ENCODE assay signal across 17 cellular contexts in the genomic region with DNA sequence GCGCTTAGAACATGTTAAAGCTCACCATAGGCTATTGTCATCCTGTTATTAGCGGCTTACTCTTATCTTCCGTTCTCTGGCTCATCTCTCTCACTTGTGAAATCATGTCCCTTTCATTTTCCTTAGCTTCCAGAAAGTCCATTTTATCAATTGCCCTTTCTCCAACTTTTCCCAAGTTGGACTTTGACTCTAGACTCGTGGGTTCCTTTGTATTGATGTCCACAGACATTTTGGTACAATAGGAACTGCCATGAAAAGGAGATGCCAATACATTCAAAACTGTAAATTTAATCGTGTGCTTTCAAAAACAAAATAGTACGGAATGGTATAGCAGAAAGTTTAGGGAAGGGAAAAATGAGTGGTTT. TPM values are rescaled to one million over a fixed set of nuclear protein-coding genes. Genes with fewer than 3 reads are reported as not detected.
DNase-seq lines count a peak whose midpoint lies in the region; ATAC-seq and TF ChIP-seq lines count a peak whose summit lies in the region.
"Had no signal": no experiment of that assay in that cellular context is flagged by ENCODE, and none has a peak within 500 bp of the region (broad histone marks: within the 10 kb centered on the region; RNA-seq: fewer than 3 reads in every experiment).

No MANE protein-coding gene starts in this region.

- peaks cover 28% of the 10 kb centered on the region for H3K4me1 ChIP-seq in adipocyte (ENCODE audit: control insufficient read depth, insufficient read depth, low read length)
- H3K4me1 ChIP-seq in liver (ENCODE audit: control insufficient read depth in 4 of 4, insufficient read depth in 4 of 4, low read length in 3 of 4) = peaks cover 0 to 11% (median 2%) of the 10 kb centered on the region in 4 donors
- no peaks in the 10 kb centered on the region for H3K4me1 ChIP-seq in sigmoid colon
- H3K4me1 ChIP-seq in foreskin keratinocyte = no peaks in the 10 kb centered on the region

- peak overlapping the region; percentile 26 for H3K27ac Mint-ChIP-seq in stimulated activated naive CD8-positive, alpha-beta T cell treated with anti-CD3 and anti-CD28 coated beads, Interleukin-15, Interleukin-2, amounts not matched to agents 100 ng/mL and 50 ng/mL, for 24 hours
- no peak overlapping the region for H3K27ac Mint-ChIP-seq in stimulated activated naive CD8-positive, alpha-beta T cell treated with anti-CD3 and anti-CD28 coated beads, Interleukin-15, amount 100 ng/mL, for 72 hours
- H3K27ac Mint-ChIP-seq in CD4-positive, alpha-beta T cell = no peak overlapping the region
- H3K27ac Mint-ChIP-seq: B cell; CD8-positive, alpha-beta T cell; H9 had no signal

- no peaks in the 10 kb centered on the region for H3K9me3 ChIP-seq in adipocyte (ENCODE audit: control insufficient read depth, low read length)
- no peaks in the 10 kb centered on the region for H3K9me3 ChIP-seq in liver (ENCODE audit: control insufficient read depth in 4 of 4, low read length in 3 of 4)
- H3K9me3 ChIP-seq in sigmoid colon = no peaks in the 10 kb centered on the region
- no peaks in the 10 kb centered on the region for H3K9me3 ChIP-seq in CD4-positive, alpha-beta T cell (ENCODE audit: control insufficient read depth, low read length)

- H3K4me3 ChIP-seq in adipocyte (ENCODE audit: low read length) (peak overlapping the region; percentile 31), liver (ENCODE audit: low read depth in 1 of 3, low read length in 3 of 3) (peak overlapping the region; percentile 16 to 29 (median 17)), sigmoid colon (no peak overlapping the region)

- H3K27me3 ChIP-seq in adipocyte (replicated peaks; ENCODE audit: control insufficient read depth, insufficient read depth, low read length) = no peaks in the 10 kb centered on the region
- no peaks in the 10 kb centered on the region for H3K27me3 ChIP-seq in liver (ENCODE audit: control insufficient read depth in 4 of 4, insufficient read depth in 4 of 4, low read length in 3 of 4)
- no peaks in the 10 kb centered on the region for H3K27me3 ChIP-seq in sigmoid colon
- no peaks in the 10 kb centered on the region for H3K27me3 ChIP-seq in CD4-positive, alpha-beta T cell (ENCODE audit: control insufficient read depth, insufficient read depth, low read length)
- no peaks in the 10 kb centered on the region for H3K27me3 ChIP-seq in foreskin keratinocyte

- H3K27ac ChIP-seq in liver (ENCODE audit: low read depth in 1 of 2, low read length in 2 of 2) (peak overlapping the region; percentile 88 to 95), sigmoid colon (peak overlapping the region in 3 of 4 donors; percentile 12 to 27 (median 22)), foreskin keratinocyte (no peak overlapping the region)
- no peak overlapping the region for H3K27ac ChIP-seq in CD4-positive, alpha-beta T cell (ENCODE audit: low read depth, low read length)

- peaks cover 23% of the 10 kb centered on the region for H3K4me1 Mint-ChIP-seq in stimulated activated naive CD8-positive, alpha-beta T cell treated with anti-CD3 and anti-CD28 coated beads, Interleukin-15, Interleukin-2, amounts not matched to agents 100 ng/mL and 50 ng/mL, for 24 hours (ENCODE audit: low read depth)
- H3K4me1 Mint-ChIP-seq in stimulated activated naive CD8-positive, alpha-beta T cell treated with anti-CD3 and anti-CD28 coated beads, Interleukin-15, amount 100 ng/mL, for 72 hours = peaks cover 19% of the 10 kb centered on the region
- H3K4me1 Mint-ChIP-seq in CD4-positive, alpha-beta T cell (ENCODE audit: low read depth) = no peaks in the 10 kb centered on the region
- H3K4me1 Mint-ChIP-seq: B cell, H9 had no signal

- 36% methylated on average over 6 of the region's 6 CpGs for WGBS in liver
- WGBS in sigmoid colon, 2 donors = 80 to 89% methylated on average over 6 of the region's 6 CpGs

- no peaks in the 10 kb centered on the region for H3K27me3 Mint-ChIP-seq in stimulated activated naive CD8-positive, alpha-beta T cell treated with anti-CD3 and anti-CD28 coated beads, Interleukin-15, Interleukin-2, amounts not matched to agents 100 ng/mL and 50 ng/mL, for 24 hours
- no peaks in the 10 kb centered on the region for H3K27me3 Mint-ChIP-seq in stimulated activated naive CD8-positive, alpha-beta T cell treated with anti-CD3 and anti-CD28 coated beads, Interleukin-15, amount 100 ng/mL, for 72 hours
- H3K27me3 Mint-ChIP-seq in CD4-positive, alpha-beta T cell = no peaks in the 10 kb centered on the region
- H3K27me3 Mint-ChIP-seq: B cell had no signal

- TF ChIP-seq CTCF in liver (IDR thresholded peaks at IDR 0.05; ENCODE audit: low read depth, low read length, missing input control) = no peak
- no peak for TF ChIP-seq CTCF in sigmoid colon (IDR thresholded peaks at IDR 0.05)
- no peak for TF ChIP-seq CTCF in CD4-positive, alpha-beta T cell (IDR thresholded peaks at IDR 0.05)
- TF ChIP-seq CTCF in foreskin keratinocyte (conservative IDR thresholded peaks at IDR 0.05) = no peak

- H3K4me3 Mint-ChIP-seq in stimulated activated naive CD8-positive, alpha-beta T cell treated with anti-CD3 and anti-CD28 coated beads, Interleukin-15, Interleukin-2, amounts not matched to agents 100 ng/mL and 50 ng/mL, for 24 hours = no peak overlapping the region
- H3K4me3 Mint-ChIP-seq in stimulated activated naive CD8-positive, alpha-beta T cell treated with anti-CD3 and anti-CD28 coated beads, Interleukin-15, amount 100 ng/mL, for 72 hours = no peak overlapping the region
- H3K4me3 Mint-ChIP-seq in CD4-positive, alpha-beta T cell = no peak overlapping the region
- H3K4me3 Mint-ChIP-seq: B cell; CD8-positive, alpha-beta T cell; H9 had no signal

- H3K36me3 Mint-ChIP-seq in stimulated activated naive CD8-positive, alpha-beta T cell treated with anti-CD3 and anti-CD28 coated beads, Interleukin-15, Interleukin-2, amounts not matched to agents 100 ng/mL and 50 ng/mL, for 24 hours (ENCODE audit: low read depth) = no peaks in the 10 kb centered on the region
- H3K36me3 Mint-ChIP-seq in CD4-positive, alpha-beta T cell (ENCODE audit: low read depth) = no peaks in the 10 kb centered on the region
- H3K36me3 Mint-ChIP-seq: CD8-positive, alpha-beta T cell had no signal

- ATAC-seq in stimulated activated naive CD8-positive, alpha-beta T cell treated with anti-CD3 and anti-CD28 coated beads, Interleukin-15, amount 100 ng/mL, for 72 hours = no peak
- ATAC-seq in CD4-positive, alpha-beta T cell (ENCODE audit: poor library complexity) = no peak
- ATAC-seq in foreskin keratinocyte = no peak
- ATAC-seq: CD8-positive, alpha-beta T cell had no signal

- intact Hi-C loops in sigmoid colon (cut with DNase I) = loop anchor here (10.0 kb wide), 2 partner anchors 233 to 417 kb away; no protein-coding TSS in a partner anchor
- intact Hi-C loops in CD4-positive, alpha-beta T cell (cut with DNase I, micrococcal nuclease) = loop anchor here in 1 of 2 experiments (10.0 kb wide), 1 partner anchor 467 kb away; the partner anchor contains the start of gene TMEM170B

- no peak for TF ChIP-seq EP300 in sigmoid colon (IDR thresholded peaks at IDR 0.05)

- POLR2A ChIA-PET in CD4-positive, alpha-beta T cell (lab: Charles Lee) = no interaction called here

- peak; percentile 42 to 64 for TF ChIP-seq RAD21 in liver (IDR thresholded peaks at IDR 0.05)

- TF ChIP-seq POLR2A in sigmoid colon (IDR thresholded peaks at IDR 0.05) = no peak

- no peaks in the 10 kb centered on the region for H3K9me3 Mint-ChIP-seq in stimulated activated naive CD8-positive, alpha-beta T cell treated with anti-CD3 and anti-CD28 coated beads, Interleukin-15, Interleukin-2, amounts not matched to agents 100 ng/mL and 50 ng/mL, for 24 hours
- H3K9me3 Mint-ChIP-seq in stimulated activated naive CD8-positive, alpha-beta T cell treated with anti-CD3 and anti-CD28 coated beads, Interleukin-15, amount 100 ng/mL, for 72 hours = peaks cover 5 to 9% of the 10 kb centered on the region in 2 donors
- no peaks in the 10 kb centered on the region for H3K9me3 Mint-ChIP-seq in CD4-positive, alpha-beta T cell
- H3K9me3 Mint-ChIP-seq: CD8-positive, alpha-beta T cell; H9 had no signal

- H3K36me3 ChIP-seq in adipocyte (ENCODE audit: control insufficient read depth, insufficient read depth, low read length, severe bottlenecking) = no peaks in the 10 kb centered on the region
- no peaks in the 10 kb centered on the region for H3K36me3 ChIP-seq in liver (ENCODE audit: control insufficient read depth in 4 of 4, insufficient read depth in 3 of 4, low read depth in 1 of 4, low read length in 3 of 4)
- H3K36me3 ChIP-seq in sigmoid colon = no peaks in the 10 kb centered on the region

- DNase-seq in stimulated activated naive CD8-positive, alpha-beta T cell treated with anti-CD3 and anti-CD28 coated beads, Interleukin-15, amount 100 ng/mL, for 72 hours = no peak
- no peak for DNase-seq in adipocyte (ENCODE audit: low read depth)
- DNase-seq in sigmoid colon = no peak
- DNase-seq in CD4-positive, alpha-beta T cell = no peak
- no peak for DNase-seq in foreskin keratinocyte
- no peak for DNase-seq in stimulated activated CD4-positive, alpha-beta T cell treated with anti-CD3 and anti-CD28 coated beads, Interleukin-4, amount 100 ng/mL, for 1 hour
- DNase-seq: C1 segment of cervical spinal cord; CD8-positive, alpha-beta T cell; COR-L47; DMS153; DMS79 treated with DMSO at 0.1 percent for 48 hours; EL; GOT3; H9 had no signal

- CTCF ChIA-PET in CD4-positive, alpha-beta T cell (lab: Charles Lee) = interaction anchor here (1.1 kb wide), 1 partner anchor 44 kb away, joined by 3 read pairs; no protein-coding TSS in a partner anchor

- H3K9ac ChIP-seq in adipocyte (ENCODE audit: low read length) = no peak overlapping the region
- peak overlapping the region in 1 of 2 donors; percentile 48 for H3K9ac ChIP-seq in liver (ENCODE audit: low read depth in 1 of 2, low read length in 2 of 2)

TF ChIP-seq in liver, 16 proteins besides CTCF, POLR2A, EP300 and RAD21 (continues in another document):
- TF ChIP-seq EGR1 (IDR thresholded peaks at IDR 0.05; ENCODE audit: low read depth in 2 of 2) (no peak), HNF4G (IDR thresholded peaks at IDR 0.05) (peak; percentile 92), NR2F2 (IDR thresholded peaks at IDR 0.05) (no peak), HNF4A (conservative IDR thresholded peaks at IDR 0.05) (peak; percentile 95 to 96), YY1 (IDR thresholded peaks at IDR 0.05) (peak; percentile 87), RXRA (IDR thresholded peaks at IDR 0.05) (peak; percentile 72 to 80), JUND (IDR thresholded peaks at IDR 0.05) (peak in 1 of 2 donors; percentile 82)

RNA-seq across cellular contexts. Expression of gene HIVEP1, which starts 10.4 kb away (rescaled TPM):
- 10 to 100 TPM in 1 of 2 donors, 1 to 10 TPM in 1; 6.0 to 27.2 TPM for total RNA-seq in liver
- polyA plus RNA-seq in liver = 1 to 10 TPM; 2.7 to 6.3 TPM
- total RNA-seq in sigmoid colon = 10 to 100 TPM; 13.2 to 28.5 (median 19.4) TPM
- 10 to 100 TPM in 1 of 3 donors, 1 to 10 TPM in 2; 4.6 to 10.5 (median 4.8) TPM for polyA plus RNA-seq in sigmoid colon
- total RNA-seq in CD4-positive, alpha-beta T cell = 10 to 100 TPM; 76.3 to 78.8 TPM
- total RNA-seq in foreskin keratinocyte = 19.0 and 23.0 TPM in 2 replicates
- 5.1 and 5.2 TPM in 2 replicates for polyA plus RNA-seq in foreskin keratinocyte

Comparison
In these comparisons a context has a peak if more than half of its experiments do, and no peak if none do; other contexts are left out.
1. H3K4me3 ChIP-seq: peak in adipocyte (single experiment) and liver (3 of 3); none in sigmoid colon (0 of 4).
2. H3K27ac ChIP-seq: peak in liver (2 of 2) and sigmoid colon (3 of 4); none in CD4-positive, alpha-beta T cell (single experiment) and foreskin keratinocyte (single experiment).